ENCODE assay signal across 8 cellular contexts in genomic region chr3:143207338-143207961, GRCh38.
DNase-seq lines count a peak whose midpoint lies in the region; TF ChIP-seq lines count a peak whose summit lies in the region.

No MANE protein-coding gene starts in this region.

- TF ChIP-seq CTCF in ascending aorta (IDR thresholded peaks at IDR 0.05), result no peak

- intact Hi-C loops in ascending aorta (cut with DNase I), result no loop called here

- no peak overlapping the region for H3K27ac ChIP-seq in ascending aorta

- no peaks in the 10 kb centered on the region for H3K36me3 ChIP-seq in ascending aorta

- no peaks in the 10 kb centered on the region for H3K4me1 ChIP-seq in ascending aorta

- DNase-seq in DMS79 treated with DMSO at 0.1 percent for 48 hours (lab: John Stamatoyannopoulos, UW) (peak; percentile 4), DMS79 (lab: John Stamatoyannopoulos, UW) (no peak), HCEC 1CT (peak; percentile 61), MV-4-11 (lab: John Stamatoyannopoulos, UW) (peak; percentile 11), germinal center (ENCODE audit: low spot score) (peak; percentile 44), ascending aorta (ENCODE audit: low spot score in 2 of 2) (no peak), NCI-H446 (lab: John Stamatoyannopoulos, UW) (no peak), Kasumi-1 (lab: John Stamatoyannopoulos, UW) (no peak)

- H3K4me3 ChIP-seq in ascending aorta, result no peak overlapping the region

- H3K9me3 ChIP-seq in ascending aorta, result peaks cover 0 to 3% of the 10 kb centered on the region in 2 donors

- no peaks in the 10 kb centered on the region for H3K27me3 ChIP-seq in ascending aorta

Comparison
In these comparisons a context has a peak if more than half of its experiments do, and no peak if none do; other contexts are left out.
1. DNase-seq: peak in DMS79 treated with DMSO at 0.1 percent for 48 hours (single experiment), HCEC 1CT (single experiment), MV-4-11 (single experiment) and germinal center (single experiment); none in DMS79 (single experiment), ascending aorta (0 of 2), NCI-H446 (0 of 2) and Kasumi-1 (0 of 2).